In genomic region chr3:138923531-138923994, GRCh38 we compare ENCODE assay signal across 8 cellular contexts. TPM values are rescaled to one million over a fixed set of nuclear protein-coding genes. Genes with fewer than 3 reads are reported as not detected.
DNase-seq lines count a peak whose midpoint lies in the region; ATAC-seq and TF ChIP-seq lines count a peak whose summit lies in the region.

No MANE protein-coding gene starts in this region.

- no peak overlapping the region for H3K9ac ChIP-seq in smooth muscle cell (ENCODE audit: low read depth)

- no peak overlapping the region for H3K4me3 Mint-ChIP-seq in T-helper 2 cell treated with Interferon-gamma antibody and Interleukin-4, amounts not matched to agents 5 μg/mL and 100 μg/mL, for 36 hours

- H3K27ac ChIP-seq in hepatocyte (no peak overlapping the region), smooth muscle cell (ENCODE audit: low read depth) (no peak overlapping the region)

- H3K27ac Mint-ChIP-seq in T-helper 2 cell treated with Interferon-gamma antibody and Interleukin-4, amounts not matched to agents 5 μg/mL and 100 μg/mL, for 36 hours, result no peak overlapping the region

- H4K20me1 ChIP-seq in hepatocyte (ENCODE audit: insufficient read depth, poor library complexity, severe bottlenecking) (no peaks in the 10 kb centered on the region), smooth muscle cell (ENCODE audit: low read depth) (no peaks in the 10 kb centered on the region)

- H3K9me2 ChIP-seq in hepatocyte (replicated peaks; ENCODE audit: insufficient read depth), result no peaks in the 10 kb centered on the region

- H3K36me3 ChIP-seq in hepatocyte (replicated peaks; ENCODE audit: insufficient read depth, low read depth) (no peaks in the 10 kb centered on the region), smooth muscle cell (ENCODE audit: low read depth) (no peaks in the 10 kb centered on the region)

- H3K27me3 Mint-ChIP-seq in T-helper 2 cell treated with Interferon-gamma antibody and Interleukin-4, amounts not matched to agents 5 μg/mL and 100 μg/mL, for 36 hours (ENCODE audit: low read depth), result peaks cover 16% of the 10 kb centered on the region

- H3K79me2 ChIP-seq in hepatocyte, result no peaks in the 10 kb centered on the region
- H3K79me2 ChIP-seq in smooth muscle cell (ENCODE audit: low read depth), result no peaks in the 10 kb centered on the region

- H3K4me3 ChIP-seq in hepatocyte, result no peak overlapping the region
- no peak overlapping the region for H3K4me3 ChIP-seq in smooth muscle cell

- H2AFZ ChIP-seq in hepatocyte, result no peak overlapping the region
- no peak overlapping the region for H2AFZ ChIP-seq in smooth muscle cell (ENCODE audit: low read depth)

- peak; percentile 90 for TF ChIP-seq CTCF in GM13976 (IDR thresholded peaks at IDR 0.05; ENCODE audit: borderline replicate concordance, control extremely low read depth, extremely low read depth, insufficient read depth, missing control alignments)
- peak; percentile 71 for TF ChIP-seq CTCF in hepatocyte (IDR thresholded peaks at IDR 0.05; ENCODE audit: poor library complexity)
- TF ChIP-seq CTCF in smooth muscle cell (IDR thresholded peaks at IDR 0.05; ENCODE audit: borderline replicate concordance, insufficient read depth, poor library complexity, severe bottlenecking), result peak; percentile 79

- no peak overlapping the region for H3K4me2 ChIP-seq in hepatocyte
- H3K4me2 ChIP-seq in smooth muscle cell, result no peak overlapping the region

- ATAC-seq in HG02840 (IDR thresholded peaks at IDR 0.05; ENCODE audit: low FRiP score, unreplicated experiment), result peak; percentile 60
- ATAC-seq in HG03045 (IDR thresholded peaks at IDR 0.05; ENCODE audit: unreplicated experiment), result no peak

- 26% methylated on average over 6 of the region's 6 CpGs for WGBS in hepatocyte (ENCODE audit: low lambda C conversion rate, missing lambda C conversion rate)
- 35% methylated on average over 6 of the region's 6 CpGs for WGBS in smooth muscle cell (ENCODE audit: low lambda C conversion rate)

- H3K4me1 Mint-ChIP-seq in T-helper 2 cell treated with Interferon-gamma antibody and Interleukin-4, amounts not matched to agents 5 μg/mL and 100 μg/mL, for 36 hours (ENCODE audit: low read depth), result peaks cover 3% of the 10 kb centered on the region

- H3K36me3 Mint-ChIP-seq in T-helper 2 cell treated with Interferon-gamma antibody and Interleukin-4, amounts not matched to agents 5 μg/mL and 100 μg/mL, for 36 hours (ENCODE audit: low read depth), result no peaks in the 10 kb centered on the region

- H3K9me3 Mint-ChIP-seq in T-helper 2 cell treated with Interferon-gamma antibody and Interleukin-4, amounts not matched to agents 5 μg/mL and 100 μg/mL, for 36 hours, result no peaks in the 10 kb centered on the region

- peak; percentile 81 for DNase-seq in GM13976 (ENCODE audit: low spot score)
- peak; percentile 81 for DNase-seq in NCI-H146 treated with DMSO at 0.1 percent for 48 hours (lab: John Stamatoyannopoulos, UW; ENCODE audit: unreplicated experiment)
- peak; percentile 75 for DNase-seq in T-helper 2 cell treated with Interferon-gamma antibody and Interleukin-4, amounts not matched to agents 5 μg/mL and 100 μg/mL, for 36 hours (ENCODE audit: low spot score)
- peak in 48 of 56 donors; percentile 3 to 84 (median 36) for DNase-seq in amygdala (lab: John Stamatoyannopoulos, UW)
- peak; percentile 89 for DNase-seq in hepatocyte (ENCODE audit: low spot score)
- peak; percentile 24 for DNase-seq in smooth muscle cell (lab: John Stamatoyannopoulos, UW; ENCODE audit: unreplicated experiment)

- no peaks in the 10 kb centered on the region for H3K9me3 ChIP-seq in hepatocyte (ENCODE audit: low read depth)
- no peaks in the 10 kb centered on the region for H3K9me3 ChIP-seq in smooth muscle cell (replicated peaks; ENCODE audit: low read depth)

- H3F3A ChIP-seq in smooth muscle cell (ENCODE audit: low read depth), result no peaks in the 10 kb centered on the region

- H3K27me3 ChIP-seq in hepatocyte (no peaks in the 10 kb centered on the region), smooth muscle cell (ENCODE audit: low read depth) (no peaks in the 10 kb centered on the region)

- H3K4me1 ChIP-seq in hepatocyte (ENCODE audit: insufficient read depth) (no peaks in the 10 kb centered on the region), smooth muscle cell (ENCODE audit: low read depth) (no peaks in the 10 kb centered on the region)

- in situ Hi-C loops in GM13976 (cut with MboI; ENCODE audit: low sequenced_read_pairs, unreplicated experiment), result no loop called here

RNA-seq across cellular contexts. Expression of gene FOXL2, which starts 23.4 kb away (rescaled TPM):
- total RNA-seq in hepatocyte (not detected in 2 replicates), smooth muscle cell (not detected in 2 replicates)
- polyA plus RNA-seq in hepatocyte (not detected in 2 replicates), smooth muscle cell (0.59 TPM in 1 of 2 replicates, not detected in the other)

RNA-seq across cellular contexts. Expression of gene FOXL2NB, which starts 23.5 kb away (rescaled TPM):
- not detected in 2 replicates for total RNA-seq in hepatocyte
- not detected in 2 replicates for polyA plus RNA-seq in hepatocyte
- not detected in 2 replicates for total RNA-seq in smooth muscle cell
- 0.47 TPM in 1 of 2 replicates, not detected in the other for polyA plus RNA-seq in smooth muscle cell

Comparison
In these comparisons a context has a peak if more than half of its experiments do, and no peak if none do; other contexts are left out.
1. DNase-seq: peak in every context shown above with its lines; median percentile 89 in hepatocyte; 81 in GM13976; 81 in NCI-H146 treated with DMSO at 0.1 percent for 48 hours; 75 in T-helper 2 cell treated with Interferon-gamma antibody and Interleukin-4, amounts not matched to agents 5 μg/mL and 100 μg/mL, for 36 hours; 36 in amygdala; 24 in smooth muscle cell.